8 cellular contexts compared by ENCODE assay signal in the genomic region with DNA sequence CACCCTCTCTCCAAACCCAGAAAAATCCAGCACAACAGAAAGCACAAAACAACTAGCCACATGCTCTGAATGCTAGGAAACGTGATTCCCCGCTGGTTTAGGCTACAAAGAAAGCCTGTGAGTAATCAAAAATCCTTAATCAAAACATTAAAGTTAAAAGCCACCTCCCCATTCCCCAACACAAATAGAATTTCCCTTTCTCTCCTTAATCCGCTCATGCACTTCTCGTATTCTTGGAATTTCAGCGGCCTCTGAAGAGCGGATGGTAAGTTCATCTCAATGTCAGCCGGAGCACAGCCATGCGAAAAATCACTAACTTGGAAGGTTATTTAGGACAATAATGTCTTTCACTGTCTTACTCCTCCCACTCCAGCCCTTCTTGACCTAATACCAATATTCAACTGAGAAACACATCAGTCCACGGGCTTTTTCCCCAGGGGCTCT.
DNase-seq lines count a peak whose midpoint lies in the region; ATAC-seq and TF ChIP-seq lines count a peak whose summit lies in the region.

No MANE protein-coding gene starts in this region.

- in situ Hi-C loops in HAP-1 (cut with MboI; ENCODE audit: low sequenced_read_pairs): no loop called here

- no peak for TF ChIP-seq CTCF in WERI-Rb-1 (IDR thresholded peaks at IDR 0.05; ENCODE audit: low read depth, low read length)

- H3K27me3 ChIP-seq in HAP-1 (ENCODE audit: low read depth) (no peaks in the 10 kb centered on the region), WERI-Rb-1 (ENCODE audit: insufficient read depth, low read depth, severe bottlenecking) (peaks cover 20% of the 10 kb centered on the region)

- H3K4me3 ChIP-seq in HAP-1 (peak overlapping the region; percentile 55), WERI-Rb-1 (ENCODE audit: low read depth, low read length) (peak overlapping the region; percentile 36)

- no peaks in the 10 kb centered on the region for H3K9me3 ChIP-seq in HAP-1
- H3K9me3 ChIP-seq in WERI-Rb-1 (ENCODE audit: severe bottlenecking): no peaks in the 10 kb centered on the region

- ATAC-seq in left cardiac atrium: peak; percentile 45 to 60

- H3K36me3 ChIP-seq in HAP-1 (replicated peaks): no peaks in the 10 kb centered on the region
- H3K36me3 ChIP-seq in WERI-Rb-1: no peaks in the 10 kb centered on the region

- peaks cover 7% of the 10 kb centered on the region for H3K4me1 ChIP-seq in HAP-1

- DNase-seq in HAP-1 (ENCODE audit: low spot score in 2 of 2) (peak; percentile 52 to 65), WERI-Rb-1 (no peak), left cardiac atrium (no peak), putamen (ENCODE audit: low spot score) (peak; percentile 81), COLO668 (lab: John Stamatoyannopoulos, UW; ENCODE audit: unreplicated experiment) (no peak), NCI-H2081 (lab: John Stamatoyannopoulos, UW) (no peak), NCI-H345 (lab: John Stamatoyannopoulos, UW) (no peak)
- no peak for DNase-seq in activated CD8-positive, alpha-beta memory T cell treated with anti-CD3 and anti-CD28 coated beads for 24 hours

- intact Hi-C loops in left cardiac atrium (cut with DNase I): loop anchor here (5.0 to 10.0 kb wide), 2 partner anchors 39 to 54 kb away; no protein-coding TSS in a partner anchor

- no peak overlapping the region for H3K27ac ChIP-seq in WERI-Rb-1

Comparison
In these comparisons a context has a peak if more than half of its experiments do, and no peak if none do; other contexts are left out.
1. DNase-seq: peak in HAP-1 (2 of 2) and putamen (single experiment); none in WERI-Rb-1 (single experiment), left cardiac atrium (single experiment), activated CD8-positive, alpha-beta memory T cell treated with anti-CD3 and anti-CD28 coated beads for 24 hours (single experiment), COLO668 (single experiment), NCI-H2081 (0 of 2) and NCI-H345 (single experiment).